1 cellular context compared by ENCODE assay signal in the genomic region with DNA sequence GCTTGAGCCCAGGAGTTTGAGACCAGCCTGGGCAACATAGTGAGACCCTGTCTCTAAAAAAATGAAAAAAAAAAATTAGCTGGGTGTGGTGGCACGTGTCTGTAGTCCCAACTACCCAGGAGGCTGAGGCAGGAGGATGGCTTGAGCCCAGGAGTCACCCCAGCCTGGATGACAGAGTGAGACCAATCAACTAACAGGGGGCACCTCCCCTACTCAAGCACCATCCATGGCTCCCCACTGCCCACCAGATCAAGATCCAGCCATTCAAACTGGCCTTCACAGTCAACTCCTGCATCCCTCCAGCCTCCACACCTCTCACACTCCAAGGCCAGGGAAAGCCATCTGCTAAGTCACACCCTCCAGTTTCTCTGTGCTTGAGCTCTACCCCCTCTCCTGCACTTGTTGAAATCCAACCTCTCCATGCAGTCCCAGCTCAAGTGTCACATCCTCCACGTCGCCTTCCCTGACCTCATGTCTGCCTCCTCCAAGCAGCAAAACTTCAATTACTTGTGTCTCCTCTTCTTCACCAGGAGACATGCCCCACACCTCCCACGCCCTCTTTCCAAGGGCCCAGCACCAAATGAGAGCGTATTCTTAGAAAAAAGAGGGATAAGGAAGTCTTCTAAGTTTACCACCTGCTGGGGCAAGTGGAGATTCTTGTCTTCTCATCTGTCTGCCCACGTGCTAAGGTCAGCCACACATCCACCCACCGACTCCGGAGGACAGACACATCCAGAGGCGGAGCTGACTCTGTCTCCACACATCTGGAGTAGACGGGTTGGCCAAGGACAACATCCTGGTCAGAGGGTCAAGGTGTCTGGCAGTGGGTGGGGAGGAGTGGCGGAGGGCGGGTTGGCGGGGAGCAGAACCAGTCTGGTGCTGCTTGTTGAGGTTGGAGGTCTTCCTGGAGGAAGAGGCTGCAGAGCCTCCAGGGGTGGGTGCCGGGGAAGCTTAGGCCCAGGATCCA.
TF ChIP-seq lines count a peak whose summit lies in the region.

No MANE protein-coding gene starts in this region.

TF ChIP-seq in GM23338, 12 proteins besides CTCF, POLR2A, EP300 and RAD21 (continued from another document):
- TF ChIP-seq, protein P1, sequence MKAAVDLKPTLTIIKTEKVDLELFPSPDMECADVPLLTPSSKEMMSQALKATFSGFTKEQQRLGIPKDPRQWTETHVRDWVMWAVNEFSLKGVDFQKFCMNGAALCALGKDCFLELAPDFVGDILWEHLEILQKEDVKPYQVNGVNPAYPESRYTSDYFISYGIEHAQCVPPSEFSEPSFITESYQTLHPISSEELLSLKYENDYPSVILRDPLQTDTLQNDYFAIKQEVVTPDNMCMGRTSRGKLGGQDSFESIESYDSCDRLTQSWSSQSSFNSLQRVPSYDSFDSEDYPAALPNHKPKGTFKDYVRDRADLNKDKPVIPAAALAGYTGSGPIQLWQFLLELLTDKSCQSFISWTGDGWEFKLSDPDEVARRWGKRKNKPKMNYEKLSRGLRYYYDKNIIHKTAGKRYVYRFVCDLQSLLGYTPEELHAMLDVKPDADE (IDR thresholded peaks at IDR 0.05): no peak
- TF ChIP-seq, protein P2, sequence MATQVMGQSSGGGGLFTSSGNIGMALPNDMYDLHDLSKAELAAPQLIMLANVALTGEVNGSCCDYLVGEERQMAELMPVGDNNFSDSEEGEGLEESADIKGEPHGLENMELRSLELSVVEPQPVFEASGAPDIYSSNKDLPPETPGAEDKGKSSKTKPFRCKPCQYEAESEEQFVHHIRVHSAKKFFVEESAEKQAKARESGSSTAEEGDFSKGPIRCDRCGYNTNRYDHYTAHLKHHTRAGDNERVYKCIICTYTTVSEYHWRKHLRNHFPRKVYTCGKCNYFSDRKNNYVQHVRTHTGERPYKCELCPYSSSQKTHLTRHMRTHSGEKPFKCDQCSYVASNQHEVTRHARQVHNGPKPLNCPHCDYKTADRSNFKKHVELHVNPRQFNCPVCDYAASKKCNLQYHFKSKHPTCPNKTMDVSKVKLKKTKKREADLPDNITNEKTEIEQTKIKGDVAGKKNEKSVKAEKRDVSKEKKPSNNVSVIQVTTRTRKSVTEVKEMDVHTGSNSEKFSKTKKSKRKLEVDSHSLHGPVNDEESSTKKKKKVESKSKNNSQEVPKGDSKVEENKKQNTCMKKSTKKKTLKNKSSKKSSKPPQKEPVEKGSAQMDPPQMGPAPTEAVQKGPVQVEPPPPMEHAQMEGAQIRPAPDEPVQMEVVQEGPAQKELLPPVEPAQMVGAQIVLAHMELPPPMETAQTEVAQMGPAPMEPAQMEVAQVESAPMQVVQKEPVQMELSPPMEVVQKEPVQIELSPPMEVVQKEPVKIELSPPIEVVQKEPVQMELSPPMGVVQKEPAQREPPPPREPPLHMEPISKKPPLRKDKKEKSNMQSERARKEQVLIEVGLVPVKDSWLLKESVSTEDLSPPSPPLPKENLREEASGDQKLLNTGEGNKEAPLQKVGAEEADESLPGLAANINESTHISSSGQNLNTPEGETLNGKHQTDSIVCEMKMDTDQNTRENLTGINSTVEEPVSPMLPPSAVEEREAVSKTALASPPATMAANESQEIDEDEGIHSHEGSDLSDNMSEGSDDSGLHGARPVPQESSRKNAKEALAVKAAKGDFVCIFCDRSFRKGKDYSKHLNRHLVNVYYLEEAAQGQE (IDR thresholded peaks at IDR 0.05; ENCODE audit: unreplicated experiment): no peak
- TF ChIP-seq EZH2phosphoT487 (IDR thresholded peaks at IDR 0.05; ENCODE audit: unreplicated experiment) (no peak), NANOG (IDR thresholded peaks at IDR 0.05; ENCODE audit: borderline replicate concordance) (no peak), ZNF331 (CRISPR knock-in tag; IDR thresholded peaks at IDR 0.05; ENCODE audit: low read depth) (no peak), JUNB (IDR thresholded peaks at IDR 0.05; ENCODE audit: unreplicated experiment) (no peak), CREB1 (CRISPR knock-in tag; IDR thresholded peaks at IDR 0.05; ENCODE audit: low read depth) (no peak), STAT1 (IDR thresholded peaks at IDR 0.05; ENCODE audit: unreplicated experiment) (no peak)
- TF ChIP-seq, protein P3, sequence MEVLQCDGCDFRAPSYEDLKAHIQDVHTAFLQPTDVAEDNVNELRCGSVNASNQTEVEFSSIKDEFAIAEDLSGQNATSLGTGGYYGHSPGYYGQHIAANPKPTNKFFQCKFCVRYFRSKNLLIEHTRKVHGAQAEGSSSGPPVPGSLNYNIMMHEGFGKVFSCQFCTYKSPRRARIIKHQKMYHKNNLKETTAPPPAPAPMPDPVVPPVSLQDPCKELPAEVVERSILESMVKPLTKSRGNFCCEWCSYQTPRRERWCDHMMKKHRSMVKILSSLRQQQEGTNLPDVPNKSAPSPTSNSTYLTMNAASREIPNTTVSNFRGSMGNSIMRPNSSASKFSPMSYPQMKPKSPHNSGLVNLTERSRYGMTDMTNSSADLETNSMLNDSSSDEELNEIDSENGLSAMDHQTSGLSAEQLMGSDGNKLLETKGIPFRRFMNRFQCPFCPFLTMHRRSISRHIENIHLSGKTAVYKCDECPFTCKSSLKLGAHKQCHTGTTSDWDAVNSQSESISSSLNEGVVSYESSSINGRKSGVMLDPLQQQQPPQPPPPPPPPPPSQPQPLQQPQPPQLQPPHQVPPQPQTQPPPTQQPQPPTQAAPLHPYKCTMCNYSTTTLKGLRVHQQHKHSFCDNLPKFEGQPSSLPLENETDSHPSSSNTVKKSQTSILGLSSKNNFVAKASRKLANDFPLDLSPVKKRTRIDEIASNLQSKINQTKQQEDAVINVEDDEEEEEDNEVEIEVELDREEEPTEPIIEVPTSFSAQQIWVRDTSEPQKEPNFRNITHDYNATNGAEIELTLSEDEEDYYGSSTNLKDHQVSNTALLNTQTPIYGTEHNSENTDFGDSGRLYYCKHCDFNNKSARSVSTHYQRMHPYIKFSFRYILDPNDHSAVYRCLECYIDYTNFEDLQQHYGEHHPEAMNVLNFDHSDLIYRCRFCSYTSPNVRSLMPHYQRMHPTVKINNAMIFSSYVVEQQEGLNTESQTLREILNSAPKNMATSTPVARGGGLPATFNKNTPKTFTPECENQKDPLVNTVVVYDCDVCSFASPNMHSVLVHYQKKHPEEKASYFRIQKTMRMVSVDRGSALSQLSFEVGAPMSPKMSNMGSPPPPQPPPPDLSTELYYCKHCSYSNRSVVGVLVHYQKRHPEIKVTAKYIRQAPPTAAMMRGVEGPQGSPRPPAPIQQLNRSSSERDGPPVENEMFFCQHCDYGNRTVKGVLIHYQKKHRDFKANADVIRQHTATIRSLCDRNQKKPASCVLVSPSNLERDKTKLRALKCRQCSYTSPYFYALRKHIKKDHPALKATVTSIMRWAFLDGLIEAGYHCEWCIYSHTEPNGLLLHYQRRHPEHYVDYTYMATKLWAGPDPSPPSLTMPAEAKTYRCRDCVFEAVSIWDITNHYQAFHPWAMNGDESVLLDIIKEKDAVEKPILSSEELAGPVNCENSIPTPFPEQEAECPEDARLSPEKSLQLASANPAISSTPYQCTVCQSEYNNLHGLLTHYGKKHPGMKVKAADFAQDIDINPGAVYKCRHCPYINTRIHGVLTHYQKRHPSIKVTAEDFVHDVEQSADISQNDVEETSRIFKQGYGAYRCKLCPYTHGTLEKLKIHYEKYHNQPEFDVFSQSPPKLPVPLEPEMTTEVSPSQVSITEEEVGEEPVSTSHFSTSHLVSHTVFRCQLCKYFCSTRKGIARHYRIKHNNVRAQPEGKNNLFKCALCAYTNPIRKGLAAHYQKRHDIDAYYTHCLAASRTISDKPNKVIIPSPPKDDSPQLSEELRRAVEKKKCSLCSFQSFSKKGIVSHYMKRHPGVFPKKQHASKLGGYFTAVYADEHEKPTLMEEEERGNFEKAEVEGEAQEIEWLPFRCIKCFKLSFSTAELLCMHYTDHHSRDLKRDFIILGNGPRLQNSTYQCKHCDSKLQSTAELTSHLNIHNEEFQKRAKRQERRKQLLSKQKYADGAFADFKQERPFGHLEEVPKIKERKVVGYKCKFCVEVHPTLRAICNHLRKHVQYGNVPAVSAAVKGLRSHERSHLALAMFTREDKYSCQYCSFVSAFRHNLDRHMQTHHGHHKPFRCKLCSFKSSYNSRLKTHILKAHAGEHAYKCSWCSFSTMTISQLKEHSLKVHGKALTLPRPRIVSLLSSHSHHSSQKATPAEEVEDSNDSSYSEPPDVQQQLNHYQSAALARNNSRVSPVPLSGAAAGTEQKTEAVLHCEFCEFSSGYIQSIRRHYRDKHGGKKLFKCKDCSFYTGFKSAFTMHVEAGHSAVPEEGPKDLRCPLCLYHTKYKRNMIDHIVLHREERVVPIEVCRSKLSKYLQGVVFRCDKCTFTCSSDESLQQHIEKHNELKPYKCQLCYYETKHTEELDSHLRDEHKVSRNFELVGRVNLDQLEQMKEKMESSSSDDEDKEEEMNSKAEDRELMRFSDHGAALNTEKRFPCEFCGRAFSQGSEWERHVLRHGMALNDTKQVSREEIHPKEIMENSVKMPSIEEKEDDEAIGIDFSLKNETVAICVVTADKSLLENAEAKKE (CRISPR knock-in tag; IDR thresholded peaks at IDR 0.05): no peak
